9 cellular contexts compared by ENCODE assay signal in the genomic region with DNA sequence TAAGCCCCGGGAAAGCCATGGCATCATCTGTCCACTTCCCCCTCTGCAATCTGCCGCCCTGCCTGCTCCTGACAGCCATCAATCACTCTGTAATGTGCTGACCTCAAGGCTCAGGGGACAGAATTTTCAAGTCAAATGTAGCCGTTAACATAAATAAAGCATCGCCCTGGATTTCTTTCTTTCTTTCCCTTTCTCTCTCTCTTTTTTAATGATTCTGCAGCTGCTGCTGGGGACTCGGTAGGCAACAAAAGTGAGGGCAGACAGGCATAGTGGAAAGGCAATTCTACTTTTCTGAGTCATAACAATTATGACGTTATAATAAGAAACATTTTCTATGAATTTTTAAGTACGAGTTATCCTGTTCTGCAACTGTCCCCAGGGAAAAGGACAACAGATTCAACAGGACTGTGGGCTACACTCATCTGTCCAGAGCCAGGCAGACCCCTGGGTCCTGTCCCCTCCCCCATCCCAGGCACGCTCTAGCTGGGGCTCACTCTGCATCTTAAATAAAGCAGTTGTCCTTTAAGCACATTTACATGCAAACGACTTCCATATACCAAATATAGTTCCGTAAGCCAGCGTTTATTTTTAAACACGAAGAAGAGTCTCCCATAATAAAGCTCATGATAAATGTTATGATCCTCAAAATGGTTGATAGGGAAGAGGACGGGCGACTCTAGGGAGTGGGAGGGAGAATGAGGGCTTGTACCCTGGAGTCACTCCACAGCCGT.
DNase-seq lines count a peak whose midpoint lies in the region; ATAC-seq and TF ChIP-seq lines count a peak whose summit lies in the region.
"Had no signal": no experiment of that assay in that cellular context is flagged by ENCODE, and none has a peak within 500 bp of the region (broad histone marks: within the 10 kb centered on the region; RNA-seq: fewer than 3 reads in every experiment).

No MANE protein-coding gene starts in this region.

- H3K27me3 ChIP-seq in BE2C (no peaks in the 10 kb centered on the region), HUES64 (ENCODE audit: insufficient read depth, low read length) (no peaks in the 10 kb centered on the region)

- TF ChIP-seq CTCF in BE2C (IDR thresholded peaks at IDR 0.05; ENCODE audit: low read depth, low read length): no peak
- TF ChIP-seq CTCF in nephron (IDR thresholded peaks at IDR 0.05; ENCODE audit: unreplicated experiment in 3 of 3): no peak

- no peaks in the 10 kb centered on the region for H3K9me3 ChIP-seq in BE2C
- H3K9me3 ChIP-seq in HUES64 (ENCODE audit: insufficient read depth, low read depth, low read length): no peaks in the 10 kb centered on the region

- H3K4me1 ChIP-seq in BE2C: peaks cover 71% of the 10 kb centered on the region
- H3K4me1 ChIP-seq in HUES64 (ENCODE audit: insufficient read depth, low read length): peaks cover 98% of the 10 kb centered on the region

- no peaks in the 10 kb centered on the region for H3K9me3 Mint-ChIP-seq in nephron
- H3K9me3 Mint-ChIP-seq: T-cell had no signal

- H3K9ac ChIP-seq in HUES64 (ENCODE audit: low read depth, low read length): no peak overlapping the region

- peak overlapping the region; percentile 94 to 98 (median 97) for H3K27ac Mint-ChIP-seq in nephron

- H3K27me3 Mint-ChIP-seq in nephron (ENCODE audit: low read depth): no peaks in the 10 kb centered on the region
- H3K27me3 Mint-ChIP-seq: T-cell had no signal

- peak overlapping the region; percentile 38; the same call in 1 of the 2 replicates for H3K27ac ChIP-seq in HUES64 (ENCODE audit: low read depth, low read length)
- peak overlapping the region; percentile 79 for H3K27ac ChIP-seq in cingulate gyrus (ENCODE audit: low read depth, low read length)

- H3K4me1 Mint-ChIP-seq in nephron: peaks cover 98% of the 10 kb centered on the region

- H3K36me3 ChIP-seq in BE2C: peaks cover 4% of the 10 kb centered on the region
- H3K36me3 ChIP-seq in HUES64 (ENCODE audit: insufficient read depth, low read length): no peaks in the 10 kb centered on the region

- peak overlapping the region; percentile 35 to 50 (median 47) for H3K4me3 Mint-ChIP-seq in nephron
- H3K4me3 Mint-ChIP-seq: T-cell had no signal

- 36% methylated on average over 13 of the region's 15 CpGs for WGBS in HUES64

- peak; percentile 52 for DNase-seq in BE2C
- no peak for DNase-seq in NCI-H1048 (lab: John Stamatoyannopoulos, UW)
- DNase-seq in stimulated activated CD4-positive, alpha-beta T cell treated with anti-CD3 and anti-CD28 coated beads, Interleukin-2, amount 100 ng/mL, for 24 hours: no peak
- DNase-seq: T-cell had no signal

- H3K36me3 Mint-ChIP-seq in nephron (ENCODE audit: low read depth): peaks cover 3% of the 10 kb centered on the region
- H3K36me3 Mint-ChIP-seq: T-cell had no signal

- H3K4me3 ChIP-seq in BE2C (ENCODE audit: low read depth, low read length) (no peak overlapping the region; the same call in 1 of the 2 replicates), HUES64 (ENCODE audit: low read length) (peak overlapping the region; percentile 3; the same call in 1 of the 2 replicates)

- ATAC-seq in GM19467 (IDR thresholded peaks at IDR 0.05; ENCODE audit: unreplicated experiment) (no peak), HG03520 (IDR thresholded peaks at IDR 0.05; ENCODE audit: unreplicated experiment) (no peak)
- ATAC-seq: T-cell had no signal
